8 cellular contexts compared by ENCODE assay signal in the genomic region with DNA sequence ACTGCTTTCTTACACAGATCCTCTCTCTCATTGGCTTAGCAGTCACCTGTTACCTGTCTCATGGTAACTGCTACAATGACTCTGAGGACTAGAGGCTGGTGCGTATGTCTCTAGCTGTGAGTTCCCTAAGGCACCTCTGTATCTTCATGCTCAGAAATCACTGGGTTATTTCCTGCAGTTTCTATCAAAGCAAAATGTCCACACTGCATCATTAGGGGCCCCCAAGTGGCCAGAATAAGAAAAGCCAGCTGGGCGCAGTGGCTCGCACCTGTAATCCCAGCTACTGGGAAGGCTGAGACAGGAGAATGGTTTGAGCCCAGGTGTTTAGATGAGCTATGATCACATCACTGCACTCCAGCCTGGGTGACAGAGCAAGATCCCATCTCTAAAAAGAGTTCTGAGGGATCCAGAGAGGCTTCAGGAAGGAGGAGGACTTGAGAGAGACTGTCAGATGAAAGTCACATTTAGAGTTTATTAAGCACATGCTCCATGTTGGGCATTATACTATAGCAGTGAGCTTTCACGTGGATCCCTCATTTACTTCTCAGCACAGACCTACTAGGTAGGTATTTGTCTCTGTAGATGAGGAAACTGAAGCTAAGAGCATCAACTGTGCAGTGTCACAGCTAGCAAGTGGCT. TPM values are rescaled to one million over a fixed set of nuclear protein-coding genes. Genes with fewer than 3 reads are reported as not detected.
DNase-seq lines count a peak whose midpoint lies in the region; ATAC-seq, FAIRE-seq and TF ChIP-seq lines count a peak whose summit lies in the region.

No MANE protein-coding gene starts in this region.

- in situ Hi-C loops in GM12878 (cut with MboI) = loop anchor here (5.0 kb wide), 1 partner anchor 35 kb away; no protein-coding TSS in a partner anchor

- ATAC-seq in GM12878 = peak; percentile 58
- ATAC-seq in lower lobe of right lung = no peak
- ATAC-seq in HG03378 (IDR thresholded peaks at IDR 0.05; ENCODE audit: unreplicated experiment) = no peak
- ATAC-seq in GM19395 (IDR thresholded peaks at IDR 0.05; ENCODE audit: unreplicated experiment) = no peak
- ATAC-seq in HG03025 (IDR thresholded peaks at IDR 0.05; ENCODE audit: low FRiP score, unreplicated experiment) = no peak

- H3K4me2 ChIP-seq in BLaER1 = 0 out of 2 replicates have a peak overlapping the region, but pooled peaks have one; percentile 1
- H3K4me2 ChIP-seq in GM12878 (ENCODE audit: control insufficient read depth, insufficient read depth) = no peak overlapping the region

- TF ChIP-seq CTCF in GM12875 (IDR thresholded peaks at IDR 0.05; ENCODE audit: borderline replicate concordance, insufficient read depth, low read depth, low read length) = peak; percentile 72
- TF ChIP-seq CTCF in GM12878 (IDR thresholded peaks at IDR 0.05 in 2 of 3, conservative IDR thresholded peaks at IDR 0.05 in 1 of 3; ENCODE audit: control insufficient read depth in 2 of 3, extremely low read depth in 1 of 3, insufficient read depth in 1 of 3, low read depth in 3 of 3, low read length in 3 of 3) = peak; percentile 76 to 84 (median 83)
- peak; percentile 71 for TF ChIP-seq CTCF in lower lobe of right lung (IDR thresholded peaks at IDR 0.05)

- intact Hi-C loops in GM12878 (cut with micrococcal nuclease; ENCODE audit: unreplicated experiment) = loop anchor here (5.0 kb wide), 2 partner anchors 140 to 195 kb away; a partner anchor contains a TSS
- intact Hi-C loops in lower lobe of right lung (cut with DNase I) = no loop called here

- peak overlapping the region; percentile 15 for H2AFZ ChIP-seq in GM12878 (ENCODE audit: control insufficient read depth, low read depth, low read length)

- WGBS in GM12878 (ENCODE audit: insufficient coverage, insufficient replicate concordance, low lambda C conversion rate, missing lambda C conversion rate) = 11% methylated on average over 4 of the region's 4 CpGs

- SMC1A ChIA-PET in GM12878 (lab: Charles Lee; ENCODE audit: uncharacterized antibody, unreplicated experiment) = interaction anchor here (0.7 to 13.4 kb wide), 22 partner anchors 8 to 372 kb away, joined by 3 to 454 read pairs (median 4); a partner anchor contains a TSS

- DNase-seq in NCI-H524 treated with DMSO at 0.1 percent for 48 hours (lab: John Stamatoyannopoulos, UW) (peak; percentile 19), GM12878 (ENCODE audit: low read depth, low spot score) (no peak), lower lobe of right lung (no peak)

- H3K9me3 ChIP-seq in BLaER1 (no peaks in the 10 kb centered on the region), GM12878 (replicated peaks; ENCODE audit: control insufficient read depth, insufficient read depth, low read length) (no peaks in the 10 kb centered on the region), lower lobe of right lung (no peaks in the 10 kb centered on the region)

- H4K20me1 ChIP-seq in BLaER1 (peaks cover 16% of the 10 kb centered on the region), GM12878 (ENCODE audit: control insufficient read depth, insufficient read depth) (no peaks in the 10 kb centered on the region)

- no peak for TF ChIP-seq POLR2A in GM12878 (IDR thresholded peaks at IDR 0.05; ENCODE audit: low read depth, low read length)

- POLR2A ChIA-PET in GM12878 (lab: Charles Lee) = interaction anchor here (0.6 to 5.7 kb wide), 6 partner anchors 11 to 295 kb away, joined by 3 to 220 read pairs (median 8); a partner anchor contains a TSS

- no peak for TF ChIP-seq EP300 in GM12878 (IDR thresholded peaks at IDR 0.05; ENCODE audit: borderline replicate concordance in 1 of 2, control insufficient read depth in 1 of 2, low read depth in 2 of 2, low read length in 2 of 2)

- no peak overlapping the region for H3K4me3 ChIP-seq in BLaER1
- H3K4me3 ChIP-seq in GM12875 (ENCODE audit: low read depth, low read length) = no peak overlapping the region
- no peak overlapping the region for H3K4me3 ChIP-seq in GM12878
- H3K4me3 ChIP-seq in lower lobe of right lung = no peak overlapping the region

- H3K36me3 ChIP-seq in BLaER1 = peaks cover 13% of the 10 kb centered on the region
- H3K36me3 ChIP-seq in GM12878 (ENCODE audit: control insufficient read depth in 2 of 2, insufficient read depth in 2 of 2, low read length in 1 of 2) = no peaks in the 10 kb centered on the region; a peak in 1 of 4 replicates
- H3K36me3 ChIP-seq in lower lobe of right lung = peaks cover 12% of the 10 kb centered on the region

- FAIRE-seq in GM12878 (lab: Jason Lieb, UNC) = no peak

- BruUV-seq in GM12878 (replicated peaks; lab: Mats Ljungman, UMichigan) = no TSS peak

- H3K9ac ChIP-seq in BLaER1 (no peak overlapping the region), GM12878 (ENCODE audit: control insufficient read depth, insufficient read depth, low read length) (no peak overlapping the region)

- peaks cover 20% of the 10 kb centered on the region for H3K79me2 ChIP-seq in GM12878 (ENCODE audit: control insufficient read depth, insufficient read depth, low read length)

- H3K4me1 ChIP-seq in BLaER1 (peaks cover 35% of the 10 kb centered on the region), GM12878 (ENCODE audit: control insufficient read depth, insufficient read depth, low read length) (peaks cover 21% of the 10 kb centered on the region), lower lobe of right lung (peaks cover 22% of the 10 kb centered on the region)

- RAD21 ChIA-PET in GM12878 (lab: Charles Lee; ENCODE audit: unreplicated experiment) = interaction anchor here (0.5 to 14.9 kb wide), 27 partner anchors 8 to 437 kb away, joined by 3 to 551 read pairs (median 5); a partner anchor contains a TSS

- H3K27ac ChIP-seq in BLaER1 (no peak overlapping the region), GM12878 (ENCODE audit: control insufficient read depth, insufficient read depth) (no peak overlapping the region), lower lobe of right lung (no peak overlapping the region)

- TF ChIP-seq RAD21 in GM12878 (IDR thresholded peaks at IDR 0.05; ENCODE audit: insufficient read depth, low read depth, low read length) = peak; percentile 94

- CTCF ChIA-PET in GM12878 (lab: Yijun Ruan, JAX) = interaction anchor here (0.6 to 4.8 kb wide), 32 partner anchors 11 to 469 kb away, joined by 3 to 37 read pairs (median 4); a partner anchor contains a TSS

- H3K27me3 ChIP-seq in BLaER1 (no peaks in the 10 kb centered on the region), GM12878 (replicated peaks in 1 of 2; ENCODE audit: control insufficient read depth in 2 of 2, insufficient read depth in 2 of 2, low read length in 1 of 2) (no peaks in the 10 kb centered on the region), lower lobe of right lung (ENCODE audit: low read depth) (no peaks in the 10 kb centered on the region)

RNA-seq across cellular contexts. Expression of a gene that starts 2.3 kb away (rescaled TPM):
- 18.9 and 20.9 TPM in 2 replicates for total RNA-seq in GM12878 (2013; cell fraction: nucleolus; rRNA removed)
- total RNA-seq in GM12878 (2014; rRNA removed) (18.3 and 18.5 TPM in 2 replicates), GM12878 (2014; rRNA removed; fragmentation: Illumina TruSeq; extraction: Trizol) (9.0 and 10.0 TPM in 2 replicates), GM12878 (2021) (19.8 and 20.3 TPM in 2 replicates), lower lobe of right lung (24.0 TPM)
- 5.9 TPM for polyA plus RNA-seq in GM12878 (2011; ENCODE audit: low read depth)
- polyA plus RNA-seq in GM12878 (2011; rRNA removed) (4.3 and 9.7 TPM in 2 replicates), GM12878 (2014; fragmentation: Illumina TruSeq; extraction: Trizol) (3.8 and 7.9 TPM in 2 replicates), GM12878 (2014; fragmentation: Nextera tagmentation; extraction: Ambion mirVana) (1 to 10 TPM in 1 of 2 experiments, under 1 TPM in 1; 0.71 to 1.7 TPM), GM12878 (2014; rRNA removed) (11.3 and 12.7 TPM in 2 replicates), GM12878 (2016; fragmentation: Nextera tagmentation; extraction: Ambion mirVana) (10 to 100 TPM; 16.0 to 20.4 TPM)
- 14.5 and 17.7 TPM in 2 replicates for polyA plus RNA-seq in GM12878 (2011; cell fraction: cytosol; rRNA removed)
- polyA plus RNA-seq in GM12878 (2011; cell fraction: nucleus; rRNA removed) = 18.8 and 21.0 TPM in 2 replicates
- polyA plus RNA-seq in GM12878 (2012) = 10.1 and 11.1 TPM in 2 replicates
- polyA minus RNA-seq in GM12878 (2011; rRNA and poly(A)+ RNA removed) = 30.4 and 40.0 TPM in 2 replicates
- polyA minus RNA-seq in GM12878 (2011; cell fraction: cytosol; rRNA and poly(A)+ RNA removed) = 13.0 and 13.4 TPM in 2 replicates
- polyA minus RNA-seq in GM12878 (2011; cell fraction: nucleus; rRNA and poly(A)+ RNA removed) = 8.7 and 17.9 TPM in 2 replicates

RNA-seq across cellular contexts. Expression of a gene that starts 17.9 kb away (rescaled TPM):
- 35.3 and 37.1 TPM in 2 replicates for total RNA-seq in GM12878 (2013; cell fraction: nucleolus; rRNA removed)
- total RNA-seq in GM12878 (2014; rRNA removed) = 11.5 and 13.0 TPM in 2 replicates
- 6.9 and 7.3 TPM in 2 replicates for total RNA-seq in GM12878 (2014; rRNA removed; fragmentation: Illumina TruSeq; extraction: Trizol)
- 13.3 and 15.0 TPM in 2 replicates for total RNA-seq in GM12878 (2021)
- 4.9 TPM for polyA plus RNA-seq in GM12878 (2011; ENCODE audit: low read depth)
- 30.2 and 39.3 TPM in 2 replicates for polyA plus RNA-seq in GM12878 (2011; rRNA removed)
- 39.3 and 50.0 TPM in 2 replicates for polyA plus RNA-seq in GM12878 (2011; cell fraction: cytosol; rRNA removed)
- 30.7 and 31.8 TPM in 2 replicates for polyA plus RNA-seq in GM12878 (2011; cell fraction: nucleus; rRNA removed)
- polyA plus RNA-seq in GM12878 (2012) = 8.8 and 14.8 TPM in 2 replicates
- 7.6 and 7.8 TPM in 2 replicates for polyA plus RNA-seq in GM12878 (2014; fragmentation: Illumina TruSeq; extraction: Trizol)
- 1 to 10 TPM in 1 of 2 experiments, under 1 TPM in 1; 0.24 to 1.3 TPM for polyA plus RNA-seq in GM12878 (2014; fragmentation: Nextera tagmentation; extraction: Ambion mirVana)
- 15.7 and 16.5 TPM in 2 replicates for polyA plus RNA-seq in GM12878 (2014; rRNA removed)
- polyA plus RNA-seq in GM12878 (2016; fragmentation: Nextera tagmentation; extraction: Ambion mirVana) = 10 to 100 TPM in 1 of 2 experiments, 1 to 10 TPM in 1; 8.2 to 10.5 TPM
- polyA minus RNA-seq in GM12878 (2011; rRNA and poly(A)+ RNA removed) = 17.9 and 35.2 TPM in 2 replicates
- polyA minus RNA-seq in GM12878 (2011; cell fraction: cytosol; rRNA and poly(A)+ RNA removed) = 13.5 and 20.2 TPM in 2 replicates
- 21.9 and 25.2 TPM in 2 replicates for polyA minus RNA-seq in GM12878 (2011; cell fraction: nucleus; rRNA and poly(A)+ RNA removed)
- total RNA-seq in lower lobe of right lung = 1.5 TPM

RNA-seq across cellular contexts. Expression of a gene that starts 37.2 kb away (rescaled TPM):
- total RNA-seq in GM12878 (2013; cell fraction: nucleolus; rRNA removed) = 8.1 and 8.2 TPM in 2 replicates
- 0.05 TPM in 1 of 2 replicates, not detected in the other for total RNA-seq in GM12878 (2014; rRNA removed)
- total RNA-seq in GM12878 (2014; rRNA removed; fragmentation: Illumina TruSeq; extraction: Trizol) = 0.04 TPM in 1 of 2 replicates, not detected in the other
- 0.08 TPM in 1 of 2 replicates, not detected in the other for total RNA-seq in GM12878 (2021)
- not detected for polyA plus RNA-seq in GM12878 (2011; ENCODE audit: low read depth)
- 0.10 and 0.12 TPM in 2 replicates for polyA plus RNA-seq in GM12878 (2011; rRNA removed)
- polyA plus RNA-seq in GM12878 (2011; cell fraction: cytosol; rRNA removed) = 0.27 TPM in 2 replicates
- 0.69 and 0.99 TPM in 2 replicates for polyA plus RNA-seq in GM12878 (2011; cell fraction: nucleus; rRNA removed)
- polyA plus RNA-seq in GM12878 (2012) = 0.07 and 0.13 TPM in 2 replicates
- polyA plus RNA-seq in GM12878 (2014; fragmentation: Illumina TruSeq; extraction: Trizol) = not detected in 2 replicates
- polyA plus RNA-seq in GM12878 (2014; fragmentation: Nextera tagmentation; extraction: Ambion mirVana) = not detected
- 0.06 TPM in 1 of 2 replicates, not detected in the other for polyA plus RNA-seq in GM12878 (2014; rRNA removed)
- under 1 TPM in 1 of 2 experiments, not detected in 1; 0.16 TPM for polyA plus RNA-seq in GM12878 (2016; fragmentation: Nextera tagmentation; extraction: Ambion mirVana)
- 0.15 and 0.37 TPM in 2 replicates for polyA minus RNA-seq in GM12878 (2011; rRNA and poly(A)+ RNA removed)
- not detected in 2 replicates for polyA minus RNA-seq in GM12878 (2011; cell fraction: cytosol; rRNA and poly(A)+ RNA removed)
- 0.38 and 0.48 TPM in 2 replicates for polyA minus RNA-seq in GM12878 (2011; cell fraction: nucleus; rRNA and poly(A)+ RNA removed)
- 21.3 TPM for total RNA-seq in lower lobe of right lung

RNA-seq across cellular contexts. Expression of a gene that starts 48.1 kb away (rescaled TPM):
- total RNA-seq in GM12878 (2013; cell fraction: nucleolus; rRNA removed) = 46.9 and 54.3 TPM in 2 replicates
- total RNA-seq in GM12878 (2014; rRNA removed) (18.8 and 18.9 TPM in 2 replicates), GM12878 (2014; rRNA removed; fragmentation: Illumina TruSeq; extraction: Trizol) (6.4 and 7.8 TPM in 2 replicates), GM12878 (2021) (26.6 and 28.6 TPM in 2 replicates), lower lobe of right lung (76.5 TPM)
- polyA plus RNA-seq in GM12878 (2011; ENCODE audit: low read depth) = 3.1 TPM
- polyA plus RNA-seq in GM12878 (2011; rRNA removed) (4.8 and 8.2 TPM in 2 replicates), GM12878 (2014; fragmentation: Illumina TruSeq; extraction: Trizol) (11.0 and 12.4 TPM in 2 replicates), GM12878 (2014; fragmentation: Nextera tagmentation; extraction: Ambion mirVana) (1 to 10 TPM; 3.5 to 4.0 TPM), GM12878 (2014; rRNA removed) (10.4 and 14.3 TPM in 2 replicates), GM12878 (2016; fragmentation: Nextera tagmentation; extraction: Ambion mirVana) (10 to 100 TPM; 10.1 to 12.1 TPM)
- 17.8 and 26.2 TPM in 2 replicates for polyA plus RNA-seq in GM12878 (2011; cell fraction: cytosol; rRNA removed)
- polyA plus RNA-seq in GM12878 (2011; cell fraction: nucleus; rRNA removed) = 40.2 and 41.5 TPM in 2 replicates
- 8.4 and 9.5 TPM in 2 replicates for polyA plus RNA-seq in GM12878 (2012)
- 9.4 and 13.9 TPM in 2 replicates for polyA minus RNA-seq in GM12878 (2011; rRNA and poly(A)+ RNA removed)
- polyA minus RNA-seq in GM12878 (2011; cell fraction: cytosol; rRNA and poly(A)+ RNA removed) = 7.1 and 13.0 TPM in 2 replicates
- 11.2 and 12.2 TPM in 2 replicates for polyA minus RNA-seq in GM12878 (2011; cell fraction: nucleus; rRNA and poly(A)+ RNA removed)
